In the genomic region with DNA sequence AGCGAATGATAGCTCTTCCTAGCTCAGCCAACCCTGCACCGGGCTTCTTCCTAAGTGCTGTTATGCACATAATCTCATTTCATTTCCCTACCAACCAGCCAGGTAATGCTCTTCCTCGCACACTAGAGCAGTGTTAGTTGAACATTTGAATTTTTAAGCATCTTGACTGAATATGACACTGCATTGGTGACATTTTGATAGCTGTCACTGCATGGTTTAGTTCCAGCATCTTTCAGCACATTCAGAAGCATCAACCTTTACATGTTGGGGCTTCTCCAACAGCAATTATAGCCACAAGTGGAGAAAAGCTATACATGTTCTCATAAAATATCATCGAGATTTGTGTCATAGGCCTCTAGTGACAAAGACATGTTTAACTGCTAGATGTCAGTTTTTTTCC, we compare ENCODE assay signal across 20 cellular contexts.
"Had no signal": no experiment of that assay in that cellular context is flagged by ENCODE, and none has a peak within 500 bp of the region (broad histone marks: within the 10 kb centered on the region; RNA-seq: fewer than 3 reads in every experiment).

No MANE protein-coding gene starts in this region.

- H3K4me1 ChIP-seq: breast epithelium had no signal

- H3K27me3 ChIP-seq: breast epithelium, neutrophil, ovary, thyroid gland had no signal

- H3K4me3 ChIP-seq: breast epithelium, ovary, thyroid gland had no signal

- DNase-seq: activated CD4-positive, alpha-beta memory T cell treated with anti-CD3 and anti-CD28 coated beads for 36 hours; activated CD4-positive, alpha-beta T cell treated with anti-CD3 and anti-CD28 coated beads for 48 hours; activated naive CD4-positive, alpha-beta T cell treated with anti-CD3 and anti-CD28 coated beads for 36 hours; activated naive CD8-positive, alpha-beta T cell treated with anti-CD3 and anti-CD28 coated beads, Interleukin-2, amount 10 ng/mL, durations not matched to agents 7 days and 5 days; activated T-cell treated with anti-CD3 and anti-CD28 coated beads, Interleukin-2, amount 50 U/mL, for 48 hours; amniotic stem cell; kidney; midbrain; ovary; stimulated activated CD4-positive, alpha-beta T cell treated with anti-CD3 and anti-CD28 coated beads, Interleukin-12 subunit alpha, Interleukin-12 subunit beta, amount 100 ng/mL, for 4 hours; stimulated activated CD4-positive, alpha-beta T cell treated with anti-CD3 and anti-CD28 coated beads, Interleukin-4, amount 100 ng/mL, for 4 hours; stimulated activated naive CD8-positive, alpha-beta T cell treated with anti-CD3 and anti-CD28 coated beads, Interleukin-15, Interleukin-2, amounts not matched to agents 100 U/mL and 50 U/mL, for 24 hours; substantia nigra; T-helper 17 cell; thyroid gland had no signal

- H3K9me3 ChIP-seq: breast epithelium, neutrophil, ovary, thyroid gland had no signal

- ATAC-seq: natural killer cell treated with Interleukin-12 subunit alpha and Interleukin-12 subunit beta and Interleukin-15 and Interleukin-18, amount 100 ng/mL, for 72 hours; sciatic nerve; stimulated activated naive CD8-positive, alpha-beta T cell treated with anti-CD3 and anti-CD28 coated beads, Interleukin-15, Interleukin-2, amounts not matched to agents 100 U/mL and 50 U/mL, for 24 hours; T-helper 17 cell had no signal

- H3K27ac ChIP-seq: epithelial cell of prostate, neutrophil, ovary, thyroid gland had no signal

- H3K36me3 ChIP-seq: breast epithelium, neutrophil, ovary, thyroid gland had no signal
